7 cellular contexts compared by ENCODE assay signal in genomic region chr9:122000526-122000925, GRCh38.
A peak's percentile ranks its signal among the peaks of the same experiment; 100 is the strongest.
DNase-seq lines count a peak whose midpoint lies in the region; ATAC-seq, FAIRE-seq and TF ChIP-seq lines count a peak whose summit lies in the region.
"Not testable (repeated sequence)": the region's sequence is repeated elsewhere in the genome, so short reads cannot be mapped to it uniquely, and the experiment has no call there.

No MANE protein-coding gene starts in this region.

- H3K4me1 ChIP-seq in K562 (replicated peaks in 1 of 2; ENCODE audit: control insufficient read depth in 2 of 2, insufficient read depth in 2 of 2, low read length in 2 of 2); endodermal cell (ENCODE audit: control insufficient read depth, insufficient read depth, low read length): not testable (repeated sequence)
- H3K4me1 ChIP-seq in left ventricle myocardium inferior: peaks cover 37% of the 10 kb centered on the region
- peaks cover 29 to 30% of the 10 kb centered on the region in 2 donors for H3K4me1 ChIP-seq in gastrocnemius medialis

- not testable (repeated sequence) for TF ChIP-seq POLR2A in K562 (conservative IDR thresholded peaks at IDR 0.05); gastrocnemius medialis (IDR thresholded peaks at IDR 0.05)

- H3K4me1 Mint-ChIP-seq in endodermal cell: peaks cover 16% of the 10 kb centered on the region
- H3K4me1 Mint-ChIP-seq in neural crest cell: not testable (repeated sequence)

- not testable (repeated sequence) for H3K9me1 ChIP-seq in K562 (ENCODE audit: control insufficient read depth, insufficient read depth, low read length)

- not testable (repeated sequence) for H3K36me3 ChIP-seq in K562 (ENCODE audit: control insufficient read depth, insufficient read depth, low read length); endodermal cell (ENCODE audit: control insufficient read depth, insufficient read depth, low read length); left ventricle myocardium inferior; gastrocnemius medialis

- not testable (repeated sequence) for H3K36me3 Mint-ChIP-seq in endodermal cell (ENCODE audit: low read depth); neural crest cell (ENCODE audit: low read depth)

- TF ChIP-seq CTCF in K562 (IDR thresholded peaks at IDR 0.05 in 2 of 3, conservative IDR thresholded peaks at IDR 0.05 in 1 of 3; ENCODE audit: insufficient read depth in 2 of 3, low read depth in 1 of 3, low read length in 3 of 3); endodermal cell (conservative IDR thresholded peaks at IDR 0.05); left ventricle myocardium inferior (IDR thresholded peaks at IDR 0.05; ENCODE audit: borderline replicate concordance); neural crest cell (conservative IDR thresholded peaks at IDR 0.05); gastrocnemius medialis (IDR thresholded peaks at IDR 0.05 in 4 of 5, conservative IDR thresholded peaks at IDR 0.05 in 1 of 5): not testable (repeated sequence)

- H2AFZ ChIP-seq in K562 (ENCODE audit: low read depth, low read length): not testable (repeated sequence)

- not testable (repeated sequence) for TF ChIP-seq RAD21 in K562 (CRISPR knock-in tag; conservative IDR thresholded peaks at IDR 0.05 in 1 of 2, IDR thresholded peaks at IDR 0.05 in 1 of 2)

- POLR2A ChIA-PET in HEK293T (lab: Yijun Ruan, JAX); K562 (lab: Yijun Ruan, JAX): not testable (repeated sequence)

- H3K27me3 ChIP-seq in K562 (ENCODE audit: control insufficient read depth in 2 of 2, insufficient read depth in 2 of 2, low read length in 2 of 2): peaks cover 4 to 22% of the 10 kb centered on the region in 2 experiments; a peak in 4 of 5 replicates
- not testable (repeated sequence) for H3K27me3 ChIP-seq in endodermal cell (ENCODE audit: control insufficient read depth, insufficient read depth, low read length, poor library complexity, severe bottlenecking); left ventricle myocardium inferior (ENCODE audit: low read depth); gastrocnemius medialis

- ATAC-seq in K562, gastrocnemius medialis: not testable (repeated sequence)

- not testable (repeated sequence) for H3K79me2 ChIP-seq in K562 (ENCODE audit: control insufficient read depth, insufficient read depth, low read length)

- not testable (repeated sequence) for H3K27ac ChIP-seq in K562 (ENCODE audit: extremely low read depth, low read depth, low read length); endodermal cell (ENCODE audit: low read depth, low read length)
- H3K27ac ChIP-seq in left ventricle myocardium inferior (replicated peaks): peak overlapping the region; percentile 92
- H3K27ac ChIP-seq in gastrocnemius medialis: peak overlapping the region; percentile 85 to 94 (median 88)

- H3K27me3 Mint-ChIP-seq in endodermal cell (ENCODE audit: insufficient read depth): peaks cover 23% of the 10 kb centered on the region
- H3K27me3 Mint-ChIP-seq in neural crest cell (ENCODE audit: low read depth): not testable (repeated sequence)

- not testable (repeated sequence) for H3K4me2 ChIP-seq in K562 (ENCODE audit: insufficient read depth, low read length)

- BruUV-seq in K562 (replicated peaks; lab: Mats Ljungman, UMichigan): not testable (repeated sequence)

- H3K27ac Mint-ChIP-seq in endodermal cell: not testable (repeated sequence)
- H3K27ac Mint-ChIP-seq in neural crest cell (ENCODE audit: unreplicated experiment): peak overlapping the region; percentile 15

- not testable (repeated sequence) for H3K9me3 ChIP-seq in K562 (replicated peaks; ENCODE audit: control insufficient read depth, insufficient read depth, low read depth, low read length); endodermal cell (ENCODE audit: control insufficient read depth, low read length); left ventricle myocardium inferior (replicated peaks); gastrocnemius medialis

- H3K4me3 Mint-ChIP-seq in endodermal cell, neural crest cell: not testable (repeated sequence)

- TF ChIP-seq EP300 in K562 (IDR thresholded peaks at IDR 0.05; ENCODE audit: low read length): not testable (repeated sequence)

- not testable (repeated sequence) for H3K9me3 Mint-ChIP-seq in endodermal cell, neural crest cell

- in situ Hi-C loops in K562 (cut with MboI); gastrocnemius medialis (cut with MboI; ENCODE audit: low sequenced_read_pairs in 4 of 4): not testable (repeated sequence)

- not testable (repeated sequence) for FAIRE-seq in K562 (lab: Jason Lieb, UNC)

- CTCF ChIA-PET in HEK293T (lab: Yijun Ruan, JAX); K562 (lab: Yijun Ruan, JAX; ENCODE audit: low intra/inter-chr PET ratio): not testable (repeated sequence)

- not testable (repeated sequence) for H3K9ac ChIP-seq in K562 (ENCODE audit: insufficient read depth in 1 of 2, low read depth in 2 of 2, low read length in 2 of 2); endodermal cell (ENCODE audit: extremely low read depth, low read length, poor library complexity, severe bottlenecking)

- intact Hi-C loops in K562 (cut with micrococcal nuclease); left ventricle myocardium inferior (cut with micrococcal nuclease); gastrocnemius medialis (cut with DNase I; ENCODE audit: low total_unique reads): not testable (repeated sequence)

- DNase-seq in HEK293T (ENCODE audit: extremely low spot score); K562 (ENCODE audit: extremely low read depth in 1 of 4, low spot score in 3 of 4); left ventricle myocardium inferior; neural crest cell (ENCODE audit: low read depth, low spot score); gastrocnemius medialis: not testable (repeated sequence)
- peak; percentile 7 for DNase-seq in activated CD8-positive, alpha-beta memory T cell treated with anti-CD3 and anti-CD28 coated beads for 24 hours
- DNase-seq in endodermal cell: peak; percentile 3

- peaks cover 11% of the 10 kb centered on the region; the same call in 1 of the 2 replicates for H4K20me1 ChIP-seq in K562 (replicated peaks; ENCODE audit: control insufficient read depth, insufficient read depth, low read length)

- not testable (repeated sequence) for H3K4me3 ChIP-seq in K562; endodermal cell (ENCODE audit: low read length); left ventricle myocardium inferior; gastrocnemius medialis

- 22% methylated on average over 6 of the region's 6 CpGs for WGBS in K562 (ENCODE audit: insufficient coverage, low coverage, missing lambda C conversion rate)
- WGBS in endodermal cell (ENCODE audit: insufficient coverage in 1 of 2, insufficient read length in 1 of 2), 2 experiments: 95 to 98% methylated on average over 5 to 6 of the region's 6 CpGs

TF ChIP-seq in HEK293T, 16 proteins besides CTCF, POLR2A, EP300 and RAD21:
- 0 out of 2 replicates have a peak, but pooled peaks have one; percentile 26 for TF ChIP-seq ZNF384 (IDR thresholded peaks at IDR 0.05)
TF ChIP-seq in HEK293T: peak in this region for 1; not testable (repeated sequence) for 15.

TF ChIP-seq in K562, 482 proteins besides CTCF, POLR2A, EP300 and RAD21:
- peak; percentile 29; the same call in 1 of the 2 replicates for TF ChIP-seq RFX1 (IDR thresholded peaks at IDR 0.05)
